8 cellular contexts compared by ENCODE assay signal in the genomic region with DNA sequence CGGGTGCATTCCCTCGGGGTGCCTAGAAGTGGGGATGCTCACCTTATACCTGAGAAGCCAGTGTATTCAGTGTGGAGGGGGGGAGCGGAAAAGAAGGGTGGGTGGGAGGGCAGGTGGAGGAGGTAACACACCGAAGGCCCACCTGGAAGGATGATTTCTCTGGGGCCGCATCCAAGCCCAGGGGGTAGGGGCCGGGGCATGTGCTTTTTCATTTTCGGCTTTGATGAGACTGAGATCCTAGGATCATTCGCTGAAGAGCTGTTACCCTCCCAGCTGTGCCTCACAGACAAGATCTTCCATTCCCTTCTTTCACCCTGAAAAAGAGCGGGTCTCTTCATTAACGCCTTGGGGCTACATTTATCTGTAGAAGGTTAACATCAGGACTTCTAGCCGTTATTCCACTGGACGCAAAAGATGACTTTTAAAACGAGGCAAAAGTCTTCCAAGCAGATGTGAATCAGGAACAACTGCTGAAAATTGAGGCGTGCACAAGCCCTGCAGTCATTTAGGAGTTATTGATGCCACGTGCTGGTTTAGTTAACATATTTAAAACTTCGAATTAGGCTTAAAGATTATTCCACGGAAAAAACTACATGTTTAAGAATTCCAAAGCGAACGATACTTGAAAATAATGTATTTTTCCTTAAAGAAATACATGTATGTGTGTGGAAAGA. TPM values are rescaled to one million over a fixed set of nuclear protein-coding genes. Genes with fewer than 3 reads are reported as not detected.
DNase-seq lines count a peak whose midpoint lies in the region; ATAC-seq lines count a peak whose summit lies in the region.

No MANE protein-coding gene starts in this region.

- 17 to 28% methylated on average over 19 of the region's 19 CpGs for WGBS in esophagus, 2 donors
- WGBS in trophoblast cell (ENCODE audit: extremely low coverage, insufficient coverage, insufficient read length): no CpG with 5 or more reads among the region's 19 CpGs

- peak; percentile 45 for DNase-seq in ELR (ENCODE audit: low read depth)
- peak; percentile 27 for DNase-seq in NCI-H69 (lab: John Stamatoyannopoulos, UW)
- DNase-seq in trophoblast cell: no peak
- no peak for DNase-seq in MV-4-11 (lab: John Stamatoyannopoulos, UW)
- no peak for DNase-seq in activated effector memory CD4-positive, alpha-beta T cell treated with anti-CD3 and anti-CD28 coated beads, Interleukin-2, amount 50 U/mL, for 16 hours
- DNase-seq in NCI-H510A (lab: John Stamatoyannopoulos, UW): no peak

- no peak overlapping the region for H3K18ac ChIP-seq in trophoblast cell (ENCODE audit: low read length)

- ATAC-seq in HG02852 (IDR thresholded peaks at IDR 0.05; ENCODE audit: unreplicated experiment): no peak

- no peak overlapping the region for H2AK5ac ChIP-seq in trophoblast cell (ENCODE audit: low read length)

- H3K79me2 ChIP-seq in trophoblast cell (ENCODE audit: control insufficient read depth, insufficient read depth, low read length, poor library complexity): peaks cover 6% of the 10 kb centered on the region

- H3K27me3 ChIP-seq in esophagus (ENCODE audit: control insufficient read depth in 1 of 2, insufficient read depth in 2 of 2, low read length in 2 of 2) (no peaks in the 10 kb centered on the region), trophoblast cell (ENCODE audit: insufficient read depth, low read length) (peaks cover 4% of the 10 kb centered on the region)

- no peak overlapping the region for H3K14ac ChIP-seq in trophoblast cell (ENCODE audit: low read length)

- H3K4ac ChIP-seq in trophoblast cell (ENCODE audit: low read depth, low read length): no peak overlapping the region

- peaks cover 15% of the 10 kb centered on the region for H3K79me1 ChIP-seq in trophoblast cell (ENCODE audit: low read length)

- H2AFZ ChIP-seq in trophoblast cell (ENCODE audit: insufficient read depth, low read length, poor library complexity): no peak overlapping the region

- H3K23ac ChIP-seq in trophoblast cell (ENCODE audit: low read length): no peak overlapping the region

- peaks cover 4 to 9% of the 10 kb centered on the region in 2 donors for H3K4me1 ChIP-seq in esophagus (ENCODE audit: control insufficient read depth in 2 of 2, insufficient read depth in 2 of 2, low read length in 1 of 2)
- peaks cover 5 to 6% of the 10 kb centered on the region in 2 experiments for H3K4me1 ChIP-seq in trophoblast cell (ENCODE audit: control insufficient read depth in 1 of 2, insufficient read depth in 2 of 2, low read length in 2 of 2)

- H4K91ac ChIP-seq in trophoblast cell (ENCODE audit: low read depth, low read length): peak overlapping the region; percentile 80

- no peaks in the 10 kb centered on the region for H3K36me3 ChIP-seq in esophagus (ENCODE audit: control insufficient read depth in 2 of 2, insufficient read depth in 2 of 2, low read length in 1 of 2)
- H3K36me3 ChIP-seq in trophoblast cell (ENCODE audit: control insufficient read depth in 1 of 2, insufficient read depth in 2 of 2, low read length in 2 of 2): peaks cover 0 to 2% of the 10 kb centered on the region in 2 experiments

- H3K4me3 ChIP-seq in esophagus (ENCODE audit: low read depth in 1 of 2, low read length in 2 of 2): peak overlapping the region; percentile 62 to 71
- H3K4me3 ChIP-seq in trophoblast cell (ENCODE audit: low read depth, low read length): peak overlapping the region; percentile 87

- no peak overlapping the region for H4K12ac ChIP-seq in trophoblast cell (ENCODE audit: low read depth, low read length)

- no peak overlapping the region for H4K8ac ChIP-seq in trophoblast cell (ENCODE audit: low read depth, low read length)

- peak overlapping the region; percentile 89 for H3K4me2 ChIP-seq in trophoblast cell (ENCODE audit: low read length)

- peak overlapping the region; percentile 62 for H3K9ac ChIP-seq in trophoblast cell (ENCODE audit: low read length)

- H3K27ac ChIP-seq in esophagus (ENCODE audit: low read depth in 2 of 2, low read length in 1 of 2): no peak overlapping the region
- H3K27ac ChIP-seq in trophoblast cell (ENCODE audit: low read depth, low read length): no peak overlapping the region

- no peak overlapping the region for H2BK120ac ChIP-seq in trophoblast cell (ENCODE audit: insufficient read depth, low read length, poor library complexity)

- H2BK12ac ChIP-seq in trophoblast cell (ENCODE audit: low read length): no peak overlapping the region

- no peaks in the 10 kb centered on the region for H3K9me3 ChIP-seq in esophagus (ENCODE audit: control insufficient read depth in 2 of 2, insufficient read depth in 1 of 2, low read depth in 1 of 2, low read length in 1 of 2)
- H3K9me3 ChIP-seq in trophoblast cell (ENCODE audit: insufficient read depth, low read depth, low read length): peaks cover 5% of the 10 kb centered on the region

- no peak overlapping the region for H2BK5ac ChIP-seq in trophoblast cell (ENCODE audit: low read depth, low read length, poor library complexity)

RNA-seq across cellular contexts. Expression of gene LMO7, which starts 1.1 kb away (rescaled TPM):
- polyA plus RNA-seq in esophagus: 100 to 1,000 TPM; 115 to 253 TPM
- polyA plus RNA-seq in trophoblast cell (2013): 34.4 and 34.9 TPM in 2 replicates

Comparison
In these comparisons a context has a peak if more than half of its experiments do, and no peak if none do; other contexts are left out.
1. DNase-seq: peak in ELR (single experiment) and NCI-H69 (single experiment); none in trophoblast cell (0 of 2), MV-4-11 (single experiment), activated effector memory CD4-positive, alpha-beta T cell treated with anti-CD3 and anti-CD28 coated beads, Interleukin-2, amount 50 U/mL, for 16 hours (single experiment) and NCI-H510A (single experiment).